Comparison of ENCODE assay signal across 3 cellular contexts in the genomic region with DNA sequence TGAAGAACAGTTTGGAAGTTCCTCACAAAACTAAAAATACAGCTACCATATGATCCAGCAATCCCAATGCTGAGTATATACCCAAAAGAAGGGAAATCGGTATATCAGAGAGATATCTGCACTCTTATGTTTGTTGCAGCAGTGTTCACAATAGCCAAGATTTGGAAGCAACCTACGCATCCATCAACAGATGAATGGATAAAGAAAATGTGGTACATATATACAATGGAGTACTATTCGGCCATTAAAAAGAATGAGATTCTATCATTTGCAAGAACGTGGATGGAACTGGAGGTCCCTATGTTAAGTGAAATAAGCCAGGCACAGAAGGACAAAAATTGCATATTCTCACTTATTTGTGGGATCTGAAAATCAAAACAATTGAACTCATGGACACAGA.
"Had no signal": no experiment of that assay in that cellular context is flagged by ENCODE, and none has a peak within 500 bp of the region (broad histone marks: within the 10 kb centered on the region; RNA-seq: fewer than 3 reads in every experiment).

No MANE protein-coding gene starts in this region.

- H3K4me3 ChIP-seq: GM12878 had no signal

- DNase-seq: GDM1, GF-D8 had no signal

- ATAC-seq: GM12878 had no signal
